ENCODE assay signal across 12 cellular contexts in genomic region chr5:56183507-56183906, GRCh38. TPM values are rescaled to one million over a fixed set of nuclear protein-coding genes. Genes with fewer than 3 reads are reported as not detected.
DNase-seq lines count a peak whose midpoint lies in the region; ATAC-seq and TF ChIP-seq lines count a peak whose summit lies in the region.
"Had no signal": no experiment of that assay in that cellular context is flagged by ENCODE, and none has a peak within 500 bp of the region (broad histone marks: within the 10 kb centered on the region; RNA-seq: fewer than 3 reads in every experiment).

No MANE protein-coding gene starts in this region.

- ATAC-seq in GM21723 (IDR thresholded peaks at IDR 0.05; ENCODE audit: unreplicated experiment) (no peak), HG03521 (IDR thresholded peaks at IDR 0.05; ENCODE audit: unreplicated experiment) (no peak)

- H3K4me3 Mint-ChIP-seq in dendritic cell treated with granulocyte-macrophage colony-stimulating factor and Interleukin-4, amounts not matched to agents 40 ng/mL and 50 ng/mL, for 4 days = no peak overlapping the region

- no peak for TF ChIP-seq CTCF in osteoblast (IDR thresholded peaks at IDR 0.05; ENCODE audit: extremely low read depth, low read depth, low read length)

- peak; percentile 90 for DNase-seq in EL
- peak; percentile 91 for DNase-seq in LHCN-M2 (ENCODE audit: low read depth)
- DNase-seq in osteoblast (ENCODE audit: insufficient read length, low spot score, missing footprints) = peak; percentile 77
- DNase-seq in NCI-H1694 (lab: John Stamatoyannopoulos, UW) = no peak
- DNase-seq in NCI-H82 treated with DMSO at 0.1 percent for 48 hours (lab: John Stamatoyannopoulos, UW; ENCODE audit: unreplicated experiment) = no peak
- DNase-seq: activated CD8-positive, alpha-beta memory T cell treated with anti-CD3 and anti-CD28 coated beads, Interleukin-2, amount 50 U/mL, for 4 hours; colonic mucosa; NCI-H2029 treated with DMSO at 0.1 percent for 48 hours had no signal

- no peaks in the 10 kb centered on the region for H4K20me1 ChIP-seq in osteoblast (ENCODE audit: insufficient read depth, low read length)

- H3K4me1 ChIP-seq in osteoblast (ENCODE audit: insufficient read depth, low read length) = peaks cover 17% of the 10 kb centered on the region
- H3K4me1 ChIP-seq: colonic mucosa had no signal

- H3K27ac Mint-ChIP-seq in dendritic cell treated with granulocyte-macrophage colony-stimulating factor and Interleukin-4, amounts not matched to agents 40 ng/mL and 50 ng/mL, for 4 days = peak overlapping the region; percentile 69

- no peaks in the 10 kb centered on the region for H3K9me3 Mint-ChIP-seq in dendritic cell treated with granulocyte-macrophage colony-stimulating factor and Interleukin-4, amounts not matched to agents 40 ng/mL and 50 ng/mL, for 4 days

- H3K4me2 ChIP-seq in osteoblast (ENCODE audit: insufficient read depth, low read length) = peak overlapping the region; percentile 33

- no peaks in the 10 kb centered on the region for H3K36me3 ChIP-seq in osteoblast (ENCODE audit: insufficient read depth, low read length)
- H3K36me3 ChIP-seq: colonic mucosa had no signal

- H2AFZ ChIP-seq in osteoblast (ENCODE audit: low read length) = no peak overlapping the region

- H3K27ac ChIP-seq in osteoblast (ENCODE audit: low read depth, low read length) = peak overlapping the region; percentile 10
- H3K27ac ChIP-seq: colonic mucosa had no signal

- no peaks in the 10 kb centered on the region for H3K9me3 ChIP-seq in osteoblast (ENCODE audit: low read depth, low read length)
- H3K9me3 ChIP-seq: colonic mucosa had no signal

- intact Hi-C loops in dendritic cell treated with granulocyte-macrophage colony-stimulating factor and Interleukin-4, amounts not matched to agents 40 ng/mL and 50 ng/mL, for 4 days (cut with micrococcal nuclease) = no loop called here

- H3K4me3 ChIP-seq in osteoblast (ENCODE audit: insufficient read depth, low read length) = no peak overlapping the region
- H3K4me3 ChIP-seq: colonic mucosa had no signal

- no peaks in the 10 kb centered on the region for H3K27me3 ChIP-seq in osteoblast (ENCODE audit: insufficient read depth, low read length)
- H3K27me3 ChIP-seq: colonic mucosa had no signal

- peaks cover 51% of the 10 kb centered on the region for H3K4me1 Mint-ChIP-seq in dendritic cell treated with granulocyte-macrophage colony-stimulating factor and Interleukin-4, amounts not matched to agents 40 ng/mL and 50 ng/mL, for 4 days (ENCODE audit: low read depth)

- H3K79me2 ChIP-seq in osteoblast (ENCODE audit: insufficient read depth, low read length) = no peaks in the 10 kb centered on the region

- H3K27me3 Mint-ChIP-seq in dendritic cell treated with granulocyte-macrophage colony-stimulating factor and Interleukin-4, amounts not matched to agents 40 ng/mL and 50 ng/mL, for 4 days = no peaks in the 10 kb centered on the region

- no peaks in the 10 kb centered on the region for H3K36me3 Mint-ChIP-seq in dendritic cell treated with granulocyte-macrophage colony-stimulating factor and Interleukin-4, amounts not matched to agents 40 ng/mL and 50 ng/mL, for 4 days (ENCODE audit: low read depth)

RNA-seq across cellular contexts. Expression of gene ANKRD55, which starts 49.6 kb away (rescaled TPM):
- total RNA-seq in LHCN-M2 (2014; rRNA removed) = not detected in 2 replicates
- polyA plus RNA-seq in LHCN-M2 (2012) = not detected
- not detected in 2 replicates for total RNA-seq in osteoblast
- total RNA-seq: colonic mucosa, osteocyte had no signal

Comparison
In these comparisons a context has a peak if more than half of its experiments do, and no peak if none do; other contexts are left out.
1. DNase-seq: peak in EL (single experiment), LHCN-M2 (single experiment) and osteoblast (single experiment); none in NCI-H1694 (single experiment) and NCI-H82 treated with DMSO at 0.1 percent for 48 hours (single experiment).